Comparison of ENCODE assay signal across 8 cellular contexts in genomic region chr7:43591551-43592180, GRCh38. TPM values are rescaled to one million over a fixed set of nuclear protein-coding genes. Genes with fewer than 3 reads are reported as not detected.
DNase-seq lines count a peak whose midpoint lies in the region; ATAC-seq and TF ChIP-seq lines count a peak whose summit lies in the region.

No MANE protein-coding gene starts in this region.

- no peak for DNase-seq in activated T-cell treated with anti-CD3 and anti-CD28 coated beads, Interleukin-2, amount 50 U/mL, for 4 hours
- DNase-seq in activated T-cell treated with anti-CD3 and anti-CD28 coated beads, Interleukin-2, amount 50 U/mL, for 48 hours: no peak
- DNase-seq in NCI-H460 (ENCODE audit: extremely low read depth, low read depth): peak; percentile 33
- no peak for DNase-seq in endothelial cell (ENCODE audit: low spot score)
- no peak for DNase-seq in NCI-H345 treated with DMSO at 0.1 percent for 48 hours (lab: John Stamatoyannopoulos, UW; ENCODE audit: unreplicated experiment)
- no peak for DNase-seq in progenitor cell of endocrine pancreas (ENCODE audit: low spot score, unreplicated experiment)

- H3K4me3 Mint-ChIP-seq in activated T-cell treated with anti-CD3 and anti-CD28 coated beads, Interleukin-2, amount 50 U/mL, for 4 hours: peak overlapping the region; percentile 58
- H3K4me3 Mint-ChIP-seq in endothelial cell (ENCODE audit: unreplicated experiment) (peak overlapping the region; percentile 8), progenitor cell of endocrine pancreas (ENCODE audit: low read depth) (no peak overlapping the region)
- peak overlapping the region; percentile 34 for H3K4me3 Mint-ChIP-seq in stimulated activated naive CD8-positive, alpha-beta T cell treated with anti-CD3 and anti-CD28 coated beads, Interleukin-15, Interleukin-2, amounts not matched to agents 100 ng/mL and 50 ng/mL, for 24 hours

- H3K4me1 Mint-ChIP-seq in activated T-cell treated with anti-CD3 and anti-CD28 coated beads, Interleukin-2, amount 50 U/mL, for 4 hours (ENCODE audit: low read depth): peaks cover 78% of the 10 kb centered on the region
- H3K4me1 Mint-ChIP-seq in endothelial cell (ENCODE audit: unreplicated experiment) (peaks cover 3% of the 10 kb centered on the region), progenitor cell of endocrine pancreas (ENCODE audit: low read depth) (peaks cover 33% of the 10 kb centered on the region)
- peaks cover 90% of the 10 kb centered on the region for H3K4me1 Mint-ChIP-seq in stimulated activated naive CD8-positive, alpha-beta T cell treated with anti-CD3 and anti-CD28 coated beads, Interleukin-15, Interleukin-2, amounts not matched to agents 100 ng/mL and 50 ng/mL, for 24 hours (ENCODE audit: low read depth)

- H3K36me3 Mint-ChIP-seq in activated T-cell treated with anti-CD3 and anti-CD28 coated beads, Interleukin-2, amount 50 U/mL, for 4 hours (ENCODE audit: insufficient read depth): peaks cover 16% of the 10 kb centered on the region
- H3K36me3 Mint-ChIP-seq in endothelial cell (ENCODE audit: low read depth, unreplicated experiment) (no peaks in the 10 kb centered on the region), progenitor cell of endocrine pancreas (ENCODE audit: insufficient read depth) (peaks cover 1% of the 10 kb centered on the region)
- H3K36me3 Mint-ChIP-seq in stimulated activated naive CD8-positive, alpha-beta T cell treated with anti-CD3 and anti-CD28 coated beads, Interleukin-15, Interleukin-2, amounts not matched to agents 100 ng/mL and 50 ng/mL, for 24 hours (ENCODE audit: low read depth): peaks cover 13% of the 10 kb centered on the region

- peak; percentile 51 to 60 for ATAC-seq in activated T-cell treated with anti-CD3 and anti-CD28 coated beads, Interleukin-2, amount 50 U/mL, for 4 hours
- no peak for ATAC-seq in HG03097 (IDR thresholded peaks at IDR 0.05; ENCODE audit: low FRiP score, unreplicated experiment)

- H3K27me3 Mint-ChIP-seq in activated T-cell treated with anti-CD3 and anti-CD28 coated beads, Interleukin-2, amount 50 U/mL, for 4 hours (ENCODE audit: low read depth): no peaks in the 10 kb centered on the region
- H3K27me3 Mint-ChIP-seq in endothelial cell (ENCODE audit: unreplicated experiment) (no peaks in the 10 kb centered on the region), progenitor cell of endocrine pancreas (no peaks in the 10 kb centered on the region)
- H3K27me3 Mint-ChIP-seq in stimulated activated naive CD8-positive, alpha-beta T cell treated with anti-CD3 and anti-CD28 coated beads, Interleukin-15, Interleukin-2, amounts not matched to agents 100 ng/mL and 50 ng/mL, for 24 hours: no peaks in the 10 kb centered on the region

- TF ChIP-seq CTCF in endothelial cell (IDR thresholded peaks at IDR 0.05; ENCODE audit: unreplicated experiment) (no peak), progenitor cell of endocrine pancreas (IDR thresholded peaks at IDR 0.05; ENCODE audit: unreplicated experiment) (no peak)

- no peaks in the 10 kb centered on the region for H3K9me3 Mint-ChIP-seq in activated T-cell treated with anti-CD3 and anti-CD28 coated beads, Interleukin-2, amount 50 U/mL, for 4 hours
- H3K9me3 Mint-ChIP-seq in endothelial cell (ENCODE audit: unreplicated experiment) (no peaks in the 10 kb centered on the region), progenitor cell of endocrine pancreas (ENCODE audit: low read depth) (no peaks in the 10 kb centered on the region)
- no peaks in the 10 kb centered on the region for H3K9me3 Mint-ChIP-seq in stimulated activated naive CD8-positive, alpha-beta T cell treated with anti-CD3 and anti-CD28 coated beads, Interleukin-15, Interleukin-2, amounts not matched to agents 100 ng/mL and 50 ng/mL, for 24 hours

- H3K27ac Mint-ChIP-seq in endothelial cell (ENCODE audit: unreplicated experiment) (peak overlapping the region; percentile 25), progenitor cell of endocrine pancreas (no peak overlapping the region)
- H3K27ac Mint-ChIP-seq in stimulated activated naive CD8-positive, alpha-beta T cell treated with anti-CD3 and anti-CD28 coated beads, Interleukin-15, Interleukin-2, amounts not matched to agents 100 ng/mL and 50 ng/mL, for 24 hours: peak overlapping the region; percentile 87

RNA-seq across cellular contexts. Expression of gene STK17A, which starts 8.8 kb away (rescaled TPM):
- 10 to 100 TPM; 32.0 to 40.1 (median 33.3) TPM for total RNA-seq in activated T-cell treated with anti-CD3 and anti-CD28 coated beads, Interleukin-2, amount 50 U/mL, for 4 hours
- total RNA-seq in NCI-H460 (2014; rRNA removed; shearing (Covaris generic)): 57.8 and 61.6 TPM in 2 replicates
- 100 and 106 TPM in 2 replicates for polyA plus RNA-seq in NCI-H460 (2014; cell fraction: nucleus; rRNA removed)
- total RNA-seq in endothelial cell (ENCODE audit: unreplicated experiment) (28.6 TPM), progenitor cell of endocrine pancreas (23.0 and 23.9 TPM in 2 replicates)
